19 cellular contexts compared by ENCODE assay signal in genomic region chr6:112036088-112036637, GRCh38. TPM values are rescaled to one million over a fixed set of nuclear protein-coding genes. Genes with fewer than 3 reads are reported as not detected.
A peak's percentile ranks its signal among the peaks of the same experiment; 100 is the strongest.
DNase-seq lines count a peak whose midpoint lies in the region; ATAC-seq and TF ChIP-seq lines count a peak whose summit lies in the region.
"Had no signal": no experiment of that assay in that cellular context is flagged by ENCODE, and none has a peak within 500 bp of the region (broad histone marks: within the 10 kb centered on the region; RNA-seq: fewer than 3 reads in every experiment).

No MANE protein-coding gene starts in this region.

- H3K9me3 Mint-ChIP-seq in GM23338 = no peaks in the 10 kb centered on the region
- H3K9me3 Mint-ChIP-seq: nephron progenitor cell had no signal

- no peaks in the 10 kb centered on the region for H4K20me1 ChIP-seq in GM23338 (replicated peaks; ENCODE audit: insufficient read depth)

- H3K4me2 ChIP-seq in GM23338 = no peak overlapping the region

- no peaks in the 10 kb centered on the region for H3K36me3 Mint-ChIP-seq in GM23338 (ENCODE audit: low read depth)

- no peaks in the 10 kb centered on the region for H3F3A ChIP-seq in GM23338 (replicated peaks; ENCODE audit: low read depth)

- ATAC-seq in gastrocnemius medialis (no peak), GM23338 (no peak), aorta (ENCODE audit: low FRiP score) (no peak)
- ATAC-seq: lower lobe of right lung had no signal

- peaks cover 3% of the 10 kb centered on the region; the same call in 1 of the 2 replicates for H3K9me2 ChIP-seq in GM23338 (ENCODE audit: insufficient read depth)

- TF ChIP-seq POLR2A in gastrocnemius medialis (IDR thresholded peaks at IDR 0.05) (no peak), vagina (IDR thresholded peaks at IDR 0.05) (no peak)

- no peak for TF ChIP-seq CTCF in ascending aorta (IDR thresholded peaks at IDR 0.05)
- no peak for TF ChIP-seq CTCF in gastrocnemius medialis (IDR thresholded peaks at IDR 0.05 in 4 of 5, conservative IDR thresholded peaks at IDR 0.05 in 1 of 5)
- TF ChIP-seq CTCF in vagina (IDR thresholded peaks at IDR 0.05) = no peak
- no peak for TF ChIP-seq CTCF in GM23338 (conservative IDR thresholded peaks at IDR 0.05; ENCODE audit: low read depth in 2 of 2)

- H3K27ac Mint-ChIP-seq in GM23338 = no peak overlapping the region
- H3K27ac Mint-ChIP-seq: nephron progenitor cell had no signal

- in situ Hi-C loops in gastrocnemius medialis (cut with MboI; ENCODE audit: low sequenced_read_pairs in 4 of 4) = no loop called here

- H3K27me3 ChIP-seq in ascending aorta (no peaks in the 10 kb centered on the region), gastrocnemius medialis (no peaks in the 10 kb centered on the region), vagina (no peaks in the 10 kb centered on the region), GM23338 (ENCODE audit: insufficient read depth) (no peaks in the 10 kb centered on the region), aorta (ENCODE audit: control insufficient read depth in 1 of 2, insufficient read depth in 2 of 2, low read length in 1 of 2) (no peaks in the 10 kb centered on the region)

- peaks cover 5 to 26% of the 10 kb centered on the region in 2 donors for H3K4me1 ChIP-seq in ascending aorta
- H3K4me1 ChIP-seq in gastrocnemius medialis = peaks cover 10 to 20% of the 10 kb centered on the region in 2 donors
- H3K4me1 ChIP-seq in vagina = peaks cover 18% of the 10 kb centered on the region
- peaks cover 3% of the 10 kb centered on the region; the same call in 1 of the 2 replicates for H3K4me1 ChIP-seq in GM23338 (ENCODE audit: insufficient read depth)
- peaks cover 2 to 3% of the 10 kb centered on the region in 2 donors for H3K4me1 ChIP-seq in aorta (ENCODE audit: control insufficient read depth in 1 of 2, insufficient read depth in 2 of 2, low read length in 2 of 2)

- H3K9me3 ChIP-seq in ascending aorta = no peaks in the 10 kb centered on the region
- H3K9me3 ChIP-seq in gastrocnemius medialis = no peaks in the 10 kb centered on the region
- H3K9me3 ChIP-seq in vagina = no peaks in the 10 kb centered on the region
- no peaks in the 10 kb centered on the region for H3K9me3 ChIP-seq in aorta (ENCODE audit: control insufficient read depth, low read length)
- H3K9me3 ChIP-seq: lower lobe of right lung had no signal

- intact Hi-C loops in ascending aorta (cut with DNase I) (loop anchor here (2.0 to 10.0 kb wide), 2 partner anchors 17 to 551 kb away; partner anchors contain the start of gene REV3L), gastrocnemius medialis (cut with DNase I; ENCODE audit: low total_unique reads) (no loop called here), vagina (cut with DNase I) (loop anchor here (5.0 to 10.0 kb wide), 3 partner anchors 39 to 554 kb away; partner anchors contain the start of genes REV3L and TRAF3IP2), aorta (cut with DNase I) (no loop called here)

- peaks cover 16% of the 10 kb centered on the region for H3K4me1 Mint-ChIP-seq in GM23338

- H3K27ac ChIP-seq in ascending aorta (peak overlapping the region; percentile 56 to 93), gastrocnemius medialis (peak overlapping the region; percentile 15 to 65 (median 59)), vagina (peak overlapping the region; percentile 91), GM23338 (ENCODE audit: low read depth) (no peak overlapping the region), aorta (ENCODE audit: low read depth in 1 of 2, low read length in 2 of 2) (peak overlapping the region in 1 of 2 donors; percentile 38)
- H3K27ac ChIP-seq: lower lobe of right lung had no signal

- H3K36me3 ChIP-seq in ascending aorta (no peaks in the 10 kb centered on the region), gastrocnemius medialis (no peaks in the 10 kb centered on the region), vagina (no peaks in the 10 kb centered on the region), GM23338 (ENCODE audit: insufficient read depth) (no peaks in the 10 kb centered on the region), aorta (ENCODE audit: control insufficient read depth in 1 of 2, insufficient read depth in 2 of 2, low read length in 1 of 2) (no peaks in the 10 kb centered on the region)
- H3K36me3 ChIP-seq: lower lobe of right lung had no signal

- no peak overlapping the region for H2AFZ ChIP-seq in GM23338

- no peaks in the 10 kb centered on the region for H3K79me2 ChIP-seq in GM23338 (replicated peaks; ENCODE audit: insufficient read depth)

- 82 to 95% methylated on average over 4 of the region's 4 CpGs for WGBS in aorta, 2 donors

- peaks cover 1% of the 10 kb centered on the region for H3K27me3 Mint-ChIP-seq in GM23338 (ENCODE audit: insufficient read depth, low read depth, poor library complexity)

- H3K4me3 ChIP-seq in ascending aorta (no peak overlapping the region), gastrocnemius medialis (no peak overlapping the region), vagina (no peak overlapping the region), GM23338 (no peak overlapping the region), aorta (ENCODE audit: low read length in 2 of 2) (no peak overlapping the region)
- H3K4me3 ChIP-seq: lower lobe of right lung had no signal

- DNase-seq in stimulated activated CD4-positive, alpha-beta T cell treated with anti-CD3 and anti-CD28 coated beads, Interleukin-15, amount 100 ng/mL, for 24 hours = peak; percentile 31
- DNase-seq in stimulated activated CD4-positive, alpha-beta T cell treated with anti-CD3 and anti-CD28 coated beads, Interleukin-2, amount 100 ng/mL, for 24 hours = no peak
- DNase-seq in ascending aorta (ENCODE audit: low spot score in 2 of 2) = no peak
- no peak for DNase-seq in gastrocnemius medialis
- peak in 1 of 2 donors; percentile 77 for DNase-seq in vagina (ENCODE audit: extremely low spot score in 2 of 2)
- DNase-seq in SW480 (ENCODE audit: low spot score) = no peak
- no peak for DNase-seq in GM23338 (ENCODE audit: low spot score)
- no peak for DNase-seq in aorta
- DNase-seq: amniotic stem cell; Calu3; lower lobe of right lung; MV-4-11; NCI-H2029 treated with DMSO at 0.1 percent for 48 hours; NCI-H526 treated with DMSO at 0.1 percent for 48 hours; nephron progenitor cell; OCI-M1; stimulated activated CD4-positive, alpha-beta T cell treated with anti-CD3 and anti-CD28 coated beads, Interleukin-4, amount 100 ng/mL, for 4 hours had no signal

- no peak overlapping the region for H3K4me3 Mint-ChIP-seq in GM23338
- H3K4me3 Mint-ChIP-seq: nephron progenitor cell had no signal

TF ChIP-seq in GM23338, 12 proteins besides CTCF, POLR2A, EP300 and RAD21 (continues in another document):
- no peak for TF ChIP-seq ZNF331 (CRISPR knock-in tag; IDR thresholded peaks at IDR 0.05; ENCODE audit: low read depth)

RNA-seq across cellular contexts. Expression of gene CCN6, which starts 17.7 kb away (rescaled TPM):
- total RNA-seq in ascending aorta (not detected), gastrocnemius medialis (not detected), vagina (not detected), aorta (not detected)
- total RNA-seq in GM23338 (2014; rRNA removed; shearing (Covaris generic)) = not detected in 2 replicates
- polyA plus RNA-seq in GM23338 (2016; fragmentation: Nextera tagmentation; extraction: Ambion mirVana) (0.65 and 0.73 TPM in 2 replicates), aorta (not detected)
- total RNA-seq: Calu3, chondrocyte, lower lobe of right lung, pulmonary artery endothelial cell had no signal

RNA-seq across cellular contexts. Expression of gene TUBE1, which starts 51.1 kb away (rescaled TPM):
- 6.0 TPM for total RNA-seq in ascending aorta
- 10 to 100 TPM in 2 of 4 donors, 1 to 10 TPM in 2; 6.1 to 14.7 (median 10.0) TPM for total RNA-seq in gastrocnemius medialis
- 38.8 TPM for total RNA-seq in vagina
- 24.7 and 27.7 TPM in 2 replicates for total RNA-seq in GM23338 (2014; rRNA removed; shearing (Covaris generic))
- 24.2 and 26.3 TPM in 2 replicates for polyA plus RNA-seq in GM23338 (2016; fragmentation: Nextera tagmentation; extraction: Ambion mirVana)
- total RNA-seq in aorta = 10 to 100 TPM; 20.1 to 26.9 TPM
- 10 to 100 TPM; 10.1 to 39.1 TPM for polyA plus RNA-seq in aorta

RNA-seq across cellular contexts. Expression of gene FAM229B, which starts 51.2 kb away (rescaled TPM):
- total RNA-seq in ascending aorta (5.5 TPM), gastrocnemius medialis (1 to 10 TPM in 2 of 4 donors, under 1 TPM in 2; 0.58 to 3.9 (median 1.1) TPM), vagina (11.0 TPM), aorta (10 to 100 TPM; 13.8 to 23.0 TPM)
- 4.4 and 4.7 TPM in 2 replicates for total RNA-seq in GM23338 (2014; rRNA removed; shearing (Covaris generic))
- polyA plus RNA-seq in GM23338 (2016; fragmentation: Nextera tagmentation; extraction: Ambion mirVana) (26.3 and 32.9 TPM in 2 replicates), aorta (10 to 100 TPM; 31.2 to 39.3 TPM)

Comparison
In these comparisons a context has a peak if more than half of its experiments do, and no peak if none do; other contexts are left out.
1. intact Hi-C loops: an anchor here in ascending aorta (2.0 to 10.0 kb wide) and vagina (5.0 to 10.0 kb wide); none called in gastrocnemius medialis and aorta.